ENCODE assay signal across 15 cellular contexts in genomic region chr6:41053056-41053455, GRCh38. TPM values are rescaled to one million over a fixed set of nuclear protein-coding genes. Genes with fewer than 3 reads are reported as not detected.
DNase-seq lines count a peak whose midpoint lies in the region; ATAC-seq, FAIRE-seq and TF ChIP-seq lines count a peak whose summit lies in the region.
"Had no signal": no experiment of that assay in that cellular context is flagged by ENCODE, and none has a peak within 500 bp of the region (broad histone marks: within the 10 kb centered on the region; RNA-seq: fewer than 3 reads in every experiment).

TSS of gene APOBEC2 (plus strand) at chr6:41053202. CDS start at chr6:41053348, 146 bp downstream.

- peaks cover 11% of the 10 kb centered on the region for H3K4me1 Mint-ChIP-seq in T-helper 1 cell treated with Interleukin-12 subunit alpha and Interleukin-12 subunit beta and Interleukin-4 antibody, amounts not matched to agents 30 μg/mL and 1 μg/mL, for 36 hours (ENCODE audit: low read depth)

- WGBS in pancreas, 2 donors: 6 to 16% methylated on average over 5 of the region's 5 CpGs

- ATAC-seq in Right ventricle myocardium inferior (peak; percentile 90), pancreas (peak; percentile 71 to 85 (median 77))
- ATAC-seq: WTC11 had no signal

- H3K27ac Mint-ChIP-seq in T-helper 1 cell treated with Interleukin-12 subunit alpha and Interleukin-12 subunit beta and Interleukin-4 antibody, amounts not matched to agents 30 μg/mL and 1 μg/mL, for 36 hours: peak within 1 kb of the TSS; percentile 78

- H2AFZ ChIP-seq in OCI-LY1 (ENCODE audit: low read length): peak within 1 kb of the TSS; percentile 55; the same call in 1 of the 2 replicates

- intact Hi-C loops in Right ventricle myocardium inferior (cut with DNase I) (no loop called here), pancreas (cut with DNase I) (no loop called here)

- no peak for DNase-seq in T-helper 1 cell
- peak; percentile 82 for DNase-seq in Right ventricle myocardium inferior (ENCODE audit: missing footprints)
- DNase-seq in pancreas: peak in 5 of 6 donors; percentile 66 to 86 (median 74)
- DNase-seq in effector CD8-positive, alpha-beta T cell (lab: John Stamatoyannopoulos, UW): no peak
- DNase-seq in T1000 (lab: John Stamatoyannopoulos, UW): no peak
- DNase-seq in nucleus accumbens (lab: John Stamatoyannopoulos, UW): no peak
- DNase-seq: ACHN; anterior cingulate cortex; OCI-M1; stimulated activated CD4-positive, alpha-beta T cell treated with anti-CD3 and anti-CD28 coated beads, Interleukin-4, amount 100 ng/mL, for 4 hours; thyroid gland had no signal

- H4K20me1 ChIP-seq in OCI-LY1 (ENCODE audit: insufficient read depth, low read length): no peaks in the 10 kb centered on the region

- H3K9me2 ChIP-seq in OCI-LY1 (ENCODE audit: low read depth, low read length): no peaks in the 10 kb centered on the region

- peak within 1 kb of the TSS; percentile 48 for H3K27ac ChIP-seq in OCI-LY1 (ENCODE audit: low read depth, low read length, poor library complexity, severe bottlenecking)
- peak within 1 kb of the TSS in 3 of 4 donors; percentile 58 to 82 (median 77) for H3K27ac ChIP-seq in pancreas
- H3K27ac ChIP-seq: thyroid gland had no signal

- no peaks in the 10 kb centered on the region for H3F3A ChIP-seq in OCI-LY1 (ENCODE audit: insufficient read depth, low read length)

- peak within 1 kb of the TSS; percentile 18 for H3K4me3 ChIP-seq in OCI-LY1 (ENCODE audit: low read depth, low read length, poor library complexity, severe bottlenecking)
- H3K4me3 ChIP-seq in pancreas: peak within 1 kb of the TSS in 2 of 4 donors; percentile 2 to 17
- H3K4me3 ChIP-seq: thyroid gland had no signal

- H3K36me3 ChIP-seq in OCI-LY1 (ENCODE audit: insufficient read depth, low read length) (no peaks in the 10 kb centered on the region), pancreas (no peaks in the 10 kb centered on the region)
- H3K36me3 ChIP-seq: thyroid gland had no signal

- no peaks in the 10 kb centered on the region for H3K27me3 Mint-ChIP-seq in T-helper 1 cell treated with Interleukin-12 subunit alpha and Interleukin-12 subunit beta and Interleukin-4 antibody, amounts not matched to agents 30 μg/mL and 1 μg/mL, for 36 hours (ENCODE audit: low read depth)

- H3K9me3 ChIP-seq in OCI-LY1 (ENCODE audit: low read length) (no peaks in the 10 kb centered on the region), pancreas (no peaks in the 10 kb centered on the region)
- H3K9me3 ChIP-seq: thyroid gland had no signal

- no peaks in the 10 kb centered on the region for H3K79me2 ChIP-seq in OCI-LY1 (ENCODE audit: insufficient read depth, low read length)

- H3K4me2 ChIP-seq in OCI-LY1 (ENCODE audit: low read length): peak within 1 kb of the TSS; percentile 37

- no peak within 1 kb of the TSS for H3K9ac ChIP-seq in OCI-LY1 (ENCODE audit: low read length)

- H3K9me3 Mint-ChIP-seq in T-helper 1 cell treated with Interleukin-12 subunit alpha and Interleukin-12 subunit beta and Interleukin-4 antibody, amounts not matched to agents 30 μg/mL and 1 μg/mL, for 36 hours: no peaks in the 10 kb centered on the region
- H3K9me3 Mint-ChIP-seq: WTC11 had no signal

- H3K27me3 ChIP-seq in OCI-LY1 (ENCODE audit: insufficient read depth, low read length): no peaks in the 10 kb centered on the region
- no peaks in the 10 kb centered on the region for H3K27me3 ChIP-seq in pancreas
- H3K27me3 ChIP-seq: thyroid gland had no signal

- no peak within 1 kb of the TSS for H3K4me3 Mint-ChIP-seq in T-helper 1 cell treated with Interleukin-12 subunit alpha and Interleukin-12 subunit beta and Interleukin-4 antibody, amounts not matched to agents 30 μg/mL and 1 μg/mL, for 36 hours
- H3K4me3 Mint-ChIP-seq: WTC11 had no signal

- peaks cover 7% of the 10 kb centered on the region for H3K36me3 Mint-ChIP-seq in T-helper 1 cell treated with Interleukin-12 subunit alpha and Interleukin-12 subunit beta and Interleukin-4 antibody, amounts not matched to agents 30 μg/mL and 1 μg/mL, for 36 hours (ENCODE audit: low read depth)
- H3K36me3 Mint-ChIP-seq: WTC11 had no signal

- TF ChIP-seq CTCF in OCI-LY1 (IDR thresholded peaks at IDR 0.05; ENCODE audit: low read length): no peak
- no peak for TF ChIP-seq CTCF in pancreas (IDR thresholded peaks at IDR 0.05)

- FAIRE-seq in pancreas (lab: Jason Lieb, UNC): no peak

- H3K4me1 ChIP-seq in OCI-LY1 (ENCODE audit: insufficient read depth, low read length, severe bottlenecking) (peaks cover 28% of the 10 kb centered on the region), pancreas (peaks cover 18 to 41% (median 32%) of the 10 kb centered on the region in 3 donors)
- H3K4me1 ChIP-seq: thyroid gland had no signal

RNA-seq across cellular contexts. Expression of gene APOBEC2, which starts in this region (rescaled TPM):
- total RNA-seq in Right ventricle myocardium inferior: 246 TPM
- total RNA-seq in pancreas: 10 to 100 TPM in 1 of 6 donors, 1 to 10 TPM in 5; 2.7 to 13.2 (median 8.6) TPM
- 10 to 100 TPM in 1 of 2 donors, 1 to 10 TPM in 1; 6.6 to 29.6 TPM for polyA plus RNA-seq in pancreas
- total RNA-seq: epithelial cell of proximal tubule, thyroid gland, WTC11 had no signal

Comparison
In these comparisons a context has a peak if more than half of its experiments do, and no peak if none do; other contexts are left out.
1. RNA of gene APOBEC2 (total RNA-seq): 246 TPM in Right ventricle myocardium inferior (single experiment); 2.7 to 13.2 TPM in pancreas; every median in the first group is over 10 times any median in the second.
2. DNase-seq: peak in Right ventricle myocardium inferior (single experiment) and pancreas (5 of 6); none in T-helper 1 cell (0 of 5), effector CD8-positive, alpha-beta T cell (single experiment), T1000 (single experiment) and nucleus accumbens (0 of 56).